Comparison of ENCODE assay signal across 23 cellular contexts in genomic region chr13:74413482-74413881, GRCh38.
DNase-seq lines count a peak whose midpoint lies in the region; ATAC-seq and TF ChIP-seq lines count a peak whose summit lies in the region.
"Had no signal": no experiment of that assay in that cellular context is flagged by ENCODE, and none has a peak within 500 bp of the region (broad histone marks: within the 10 kb centered on the region; RNA-seq: fewer than 3 reads in every experiment).

No MANE protein-coding gene starts in this region.

- ATAC-seq in Right ventricle myocardium inferior (no peak), right cardiac atrium (no peak), GM23338 (no peak)
- ATAC-seq: A549, GM12878 had no signal

- no peaks in the 10 kb centered on the region for H3K27me3 Mint-ChIP-seq in GM23338 (ENCODE audit: insufficient read depth, low read depth, poor library complexity)
- H3K27me3 Mint-ChIP-seq: CD4-positive, alpha-beta memory T cell had no signal

- no peaks in the 10 kb centered on the region for H4K20me1 ChIP-seq in GM23338 (replicated peaks; ENCODE audit: insufficient read depth)
- H4K20me1 ChIP-seq: BLaER1 had no signal

- H3K9me3 Mint-ChIP-seq in GM23338, result peaks cover 19% of the 10 kb centered on the region
- H3K9me3 Mint-ChIP-seq: CD8-positive, alpha-beta memory T cell had no signal

- H3F3A ChIP-seq in GM23338 (replicated peaks; ENCODE audit: low read depth), result no peaks in the 10 kb centered on the region

- no peak overlapping the region for H3K27ac Mint-ChIP-seq in GM23338
- H3K27ac Mint-ChIP-seq: CD14-positive monocyte; CD4-positive, alpha-beta memory T cell; CD4-positive, CD25-positive, alpha-beta regulatory T cell; CD8-positive, alpha-beta memory T cell had no signal

- no peak overlapping the region for H3K9ac ChIP-seq in trophoblast cell (ENCODE audit: low read length)
- H3K9ac ChIP-seq: BLaER1 had no signal

- H3K14ac ChIP-seq in trophoblast cell (ENCODE audit: low read length), result no peak overlapping the region

- no peak overlapping the region for H4K12ac ChIP-seq in trophoblast cell (ENCODE audit: low read depth, low read length)

- WGBS in right cardiac atrium, result 97% methylated on average over 8 of the region's 8 CpGs
- WGBS in trophoblast cell (ENCODE audit: extremely low coverage, insufficient coverage, insufficient read length), result no CpG with 5 or more reads among the region's 8 CpGs

- no peaks in the 10 kb centered on the region for H3K27me3 ChIP-seq in right cardiac atrium (ENCODE audit: control insufficient read depth, insufficient read depth)
- no peaks in the 10 kb centered on the region for H3K27me3 ChIP-seq in trophoblast cell (ENCODE audit: insufficient read depth, low read length)
- H3K27me3 ChIP-seq in GM23338 (ENCODE audit: insufficient read depth), result no peaks in the 10 kb centered on the region
- H3K27me3 ChIP-seq: BE2C, BLaER1 had no signal

- 0 out of 3 replicates have a peak, but pooled peaks cover 2% of the 10 kb centered on the region for H3K36me3 Mint-ChIP-seq in GM23338 (ENCODE audit: low read depth)
- H3K36me3 Mint-ChIP-seq: CD14-positive monocyte had no signal

- H3K9me3 ChIP-seq in right cardiac atrium (ENCODE audit: control insufficient read depth, low read length) (peaks cover 3% of the 10 kb centered on the region), trophoblast cell (ENCODE audit: insufficient read depth, low read depth, low read length) (peaks cover 8% of the 10 kb centered on the region)
- H3K9me3 ChIP-seq: A549, BE2C had no signal

- no peak overlapping the region for H3K4me3 Mint-ChIP-seq in GM23338
- H3K4me3 Mint-ChIP-seq: CD14-positive monocyte; CD4-positive, alpha-beta memory T cell; CD4-positive, CD25-positive, alpha-beta regulatory T cell; CD8-positive, alpha-beta memory T cell had no signal

- no peak overlapping the region for H2BK120ac ChIP-seq in trophoblast cell (ENCODE audit: insufficient read depth, low read length, poor library complexity)

- H3K79me1 ChIP-seq in trophoblast cell (ENCODE audit: low read length), result no peaks in the 10 kb centered on the region

- H3K9me2 ChIP-seq in GM23338 (ENCODE audit: insufficient read depth), result no peaks in the 10 kb centered on the region; the same call in 1 of the 2 replicates

- intact Hi-C loops in Right ventricle myocardium inferior (cut with DNase I) (no loop called here), right cardiac atrium (cut with DNase I) (no loop called here)

- H3K4me3 ChIP-seq in right cardiac atrium (ENCODE audit: low read length) (no peak overlapping the region), trophoblast cell (ENCODE audit: low read depth, low read length) (peak overlapping the region; percentile 23), GM23338 (no peak overlapping the region)
- H3K4me3 ChIP-seq: A549, BLaER1, GM12878 had no signal

- no peak overlapping the region for H3K4me2 ChIP-seq in trophoblast cell (ENCODE audit: low read length)
- H3K4me2 ChIP-seq in GM23338, result no peak overlapping the region
- H3K4me2 ChIP-seq: A549, BLaER1 had no signal

- H2AK5ac ChIP-seq in trophoblast cell (ENCODE audit: low read length), result no peak overlapping the region

- no peak for TF ChIP-seq CTCF in GM23338 (conservative IDR thresholded peaks at IDR 0.05; ENCODE audit: low read depth in 2 of 2)

- H3K4me1 Mint-ChIP-seq in GM23338, result no peaks in the 10 kb centered on the region
- H3K4me1 Mint-ChIP-seq: CD14-positive monocyte; CD4-positive, alpha-beta memory T cell; CD8-positive, alpha-beta memory T cell had no signal

- no peak overlapping the region for H3K23ac ChIP-seq in trophoblast cell (ENCODE audit: low read length)

- H4K91ac ChIP-seq in trophoblast cell (ENCODE audit: low read depth, low read length), result no peak overlapping the region

- H3K4me1 ChIP-seq in right cardiac atrium (ENCODE audit: control insufficient read depth, insufficient read depth, low read length), result no peaks in the 10 kb centered on the region
- H3K4me1 ChIP-seq in trophoblast cell (ENCODE audit: control insufficient read depth in 1 of 2, insufficient read depth in 2 of 2, low read length in 2 of 2), result no peaks in the 10 kb centered on the region
- no peaks in the 10 kb centered on the region for H3K4me1 ChIP-seq in GM23338 (ENCODE audit: insufficient read depth)
- H3K4me1 ChIP-seq: A549, BLaER1 had no signal

- H3K27ac ChIP-seq in right cardiac atrium (ENCODE audit: low read length) (no peak overlapping the region), trophoblast cell (ENCODE audit: low read depth, low read length) (no peak overlapping the region), GM23338 (ENCODE audit: low read depth) (no peak overlapping the region)
- H3K27ac ChIP-seq: 22Rv1, A549, BLaER1 had no signal

- no peak overlapping the region for H4K8ac ChIP-seq in trophoblast cell (ENCODE audit: low read depth, low read length)

- no peaks in the 10 kb centered on the region for H3K79me2 ChIP-seq in trophoblast cell (ENCODE audit: control insufficient read depth, insufficient read depth, low read length, poor library complexity)
- no peaks in the 10 kb centered on the region for H3K79me2 ChIP-seq in GM23338 (replicated peaks; ENCODE audit: insufficient read depth)

- DNase-seq in Right ventricle myocardium inferior (ENCODE audit: missing footprints) (peak; percentile 56), right cardiac atrium (no peak), trophoblast cell (no peak), AG08396 (ENCODE audit: low spot score) (no peak), GM23338 (ENCODE audit: low spot score) (no peak)
- DNase-seq: BE2C; C1 segment of cervical spinal cord; CD4-positive, alpha-beta memory T cell; CD4-positive, CD25-positive, alpha-beta regulatory T cell; CD8-positive, alpha-beta memory T cell; COR-L47; DMS 273 treated with DMSO at 0.1 percent for 48 hours; DMS153; DMS53; DMS79; DND-41; EL; GDM1 had no signal

- H2AFZ ChIP-seq in trophoblast cell (ENCODE audit: insufficient read depth, low read length, poor library complexity), result no peak overlapping the region
- no peak overlapping the region for H2AFZ ChIP-seq in GM23338

- no peak overlapping the region for H3K4ac ChIP-seq in trophoblast cell (ENCODE audit: low read depth, low read length)

- no peaks in the 10 kb centered on the region for H3K36me3 ChIP-seq in trophoblast cell (ENCODE audit: control insufficient read depth in 1 of 2, insufficient read depth in 2 of 2, low read length in 2 of 2)
- H3K36me3 ChIP-seq in GM23338 (ENCODE audit: insufficient read depth), result 0 out of 2 replicates have a peak, but pooled peaks cover 3% of the 10 kb centered on the region
- H3K36me3 ChIP-seq: BE2C, BLaER1 had no signal

- H2BK12ac ChIP-seq in trophoblast cell (ENCODE audit: low read length), result no peak overlapping the region

- H3K18ac ChIP-seq in trophoblast cell (ENCODE audit: low read length), result no peak overlapping the region

- no peak overlapping the region for H2BK5ac ChIP-seq in trophoblast cell (ENCODE audit: low read depth, low read length, poor library complexity)

TF ChIP-seq in GM23338, 12 proteins besides CTCF, POLR2A, EP300 and RAD21:
- no peak for TF ChIP-seq EZH2 (IDR thresholded peaks at IDR 0.05; ENCODE audit: low read depth, unreplicated experiment)
- TF ChIP-seq ZNF331 (CRISPR knock-in tag; IDR thresholded peaks at IDR 0.05; ENCODE audit: low read depth), result no peak
- TF ChIP-seq, protein P1, sequence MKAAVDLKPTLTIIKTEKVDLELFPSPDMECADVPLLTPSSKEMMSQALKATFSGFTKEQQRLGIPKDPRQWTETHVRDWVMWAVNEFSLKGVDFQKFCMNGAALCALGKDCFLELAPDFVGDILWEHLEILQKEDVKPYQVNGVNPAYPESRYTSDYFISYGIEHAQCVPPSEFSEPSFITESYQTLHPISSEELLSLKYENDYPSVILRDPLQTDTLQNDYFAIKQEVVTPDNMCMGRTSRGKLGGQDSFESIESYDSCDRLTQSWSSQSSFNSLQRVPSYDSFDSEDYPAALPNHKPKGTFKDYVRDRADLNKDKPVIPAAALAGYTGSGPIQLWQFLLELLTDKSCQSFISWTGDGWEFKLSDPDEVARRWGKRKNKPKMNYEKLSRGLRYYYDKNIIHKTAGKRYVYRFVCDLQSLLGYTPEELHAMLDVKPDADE (IDR thresholded peaks at IDR 0.05), result no peak
- no peak for TF ChIP-seq CREB1 (CRISPR knock-in tag; IDR thresholded peaks at IDR 0.05; ENCODE audit: low read depth)
- TF ChIP-seq REST (IDR thresholded peaks at IDR 0.05; ENCODE audit: unreplicated experiment), result no peak
- no peak for TF ChIP-seq POLR2AphosphoS5 (IDR thresholded peaks at IDR 0.05; ENCODE audit: low read depth)
- TF ChIP-seq EZH2phosphoT487 (IDR thresholded peaks at IDR 0.05; ENCODE audit: unreplicated experiment), result no peak
